8 cellular contexts compared by ENCODE assay signal in genomic region chr14:39988939-39989338, GRCh38.
DNase-seq lines count a peak whose midpoint lies in the region; ATAC-seq, FAIRE-seq and TF ChIP-seq lines count a peak whose summit lies in the region.

No MANE protein-coding gene starts in this region.

- H2BK15ac ChIP-seq in mesenchymal stem cell (ENCODE audit: low read depth, poor library complexity, severe bottlenecking): no peak overlapping the region

- H3K36me3 Mint-ChIP-seq in GM23338 (ENCODE audit: low read depth) (no peaks in the 10 kb centered on the region), CD14-positive monocyte (no peaks in the 10 kb centered on the region)
- no peaks in the 10 kb centered on the region for H3K36me3 Mint-ChIP-seq in activated CD4-positive, alpha-beta T cell treated with anti-CD3 and anti-CD28 coated beads, Interleukin-2, amount 10 ng/mL, durations not matched to agents 24 days and 14 days (ENCODE audit: low read depth)

- 21% methylated on average over 2 of the region's 2 CpGs for WGBS in mesenchymal stem cell

- H3K27me3 ChIP-seq in GM23338 (ENCODE audit: insufficient read depth) (no peaks in the 10 kb centered on the region), mesenchymal stem cell (ENCODE audit: control insufficient read depth in 1 of 2, insufficient read depth in 1 of 2, low read length in 2 of 2) (no peaks in the 10 kb centered on the region)

- no peak overlapping the region for H3K23ac ChIP-seq in mesenchymal stem cell (ENCODE audit: low read length in 2 of 2)

- no peaks in the 10 kb centered on the region for H4K20me1 ChIP-seq in GM23338 (replicated peaks; ENCODE audit: insufficient read depth)

- no peak for FAIRE-seq in GM19239 (lab: Jason Lieb, UNC)

- H3K4me2 ChIP-seq in GM23338 (no peak overlapping the region), mesenchymal stem cell (ENCODE audit: low read length, poor library complexity, severe bottlenecking) (no peak overlapping the region)

- H3K27ac Mint-ChIP-seq in GM23338 (peak overlapping the region; percentile 4; the same call in 1 of the 2 replicates), CD14-positive monocyte (no peak overlapping the region)
- no peak overlapping the region for H3K27ac Mint-ChIP-seq in activated CD4-positive, alpha-beta T cell treated with anti-CD3 and anti-CD28 coated beads, Interleukin-2, amount 10 ng/mL, durations not matched to agents 24 days and 14 days

- H4K8ac ChIP-seq in mesenchymal stem cell (ENCODE audit: low read length): no peak overlapping the region

- H3K27ac ChIP-seq in GM23338 (ENCODE audit: low read depth) (no peak overlapping the region), mesenchymal stem cell (ENCODE audit: low read length, poor library complexity, severe bottlenecking) (no peak overlapping the region)

- no peak overlapping the region for H3K14ac ChIP-seq in mesenchymal stem cell (ENCODE audit: low read length in 2 of 2)

- peak; percentile 50 for ATAC-seq in GM23338

- H3K4me1 ChIP-seq in GM23338 (ENCODE audit: insufficient read depth) (no peaks in the 10 kb centered on the region), mesenchymal stem cell (ENCODE audit: control insufficient read depth, insufficient read depth, low read depth, low read length) (no peaks in the 10 kb centered on the region)

- H3K9ac ChIP-seq in mesenchymal stem cell (ENCODE audit: low read length): no peak overlapping the region

- H3K79me2 ChIP-seq in GM23338 (replicated peaks; ENCODE audit: insufficient read depth): no peaks in the 10 kb centered on the region

- H2AFZ ChIP-seq in GM23338 (no peak overlapping the region), mesenchymal stem cell (ENCODE audit: low read depth, low read length) (no peak overlapping the region)

- DNase-seq in GM23338 (ENCODE audit: low spot score) (peak; percentile 76), NCI-H2081 treated with DMSO at 0.1 percent for 48 hours (lab: John Stamatoyannopoulos, UW) (peak; percentile 7), amniotic epithelial cell (ENCODE audit: low read depth) (peak; percentile 4), mesenchymal stem cell (peak; percentile 53), GM19239 (ENCODE audit: insufficient read length, low spot score) (no peak), CD14-positive monocyte (ENCODE audit: low spot score) (no peak)
- no peak for DNase-seq in activated CD4-positive, alpha-beta T cell treated with anti-CD3 and anti-CD28 coated beads for 48 hours
- no peak for DNase-seq in activated CD4-positive, alpha-beta T cell treated with anti-CD3 and anti-CD28 coated beads, Interleukin-2, amount 10 ng/mL, durations not matched to agents 24 days and 14 days

- H2BK12ac ChIP-seq in mesenchymal stem cell (ENCODE audit: low read length in 2 of 2): no peak overlapping the region

- no peak overlapping the region for H2BK120ac ChIP-seq in mesenchymal stem cell (ENCODE audit: low read depth, low read length)

- no peak overlapping the region for H2AK5ac ChIP-seq in mesenchymal stem cell (ENCODE audit: low read length, severe bottlenecking)

- H3K36me3 ChIP-seq in GM23338 (ENCODE audit: insufficient read depth) (no peaks in the 10 kb centered on the region), mesenchymal stem cell (ENCODE audit: control insufficient read depth in 1 of 2, insufficient read depth in 2 of 2, low read depth in 1 of 2, low read length in 2 of 2) (no peaks in the 10 kb centered on the region)

- H3K4me3 ChIP-seq in GM23338: no peak overlapping the region
- H3K4me3 ChIP-seq in mesenchymal stem cell (ENCODE audit: insufficient read depth in 1 of 2, low read depth in 1 of 2, low read length in 2 of 2): no peak overlapping the region

- no peak overlapping the region for H2BK5ac ChIP-seq in mesenchymal stem cell (ENCODE audit: low read depth, low read length, poor library complexity, severe bottlenecking)

- no peaks in the 10 kb centered on the region for H3K79me1 ChIP-seq in mesenchymal stem cell (replicated peaks; ENCODE audit: low read length, poor library complexity, severe bottlenecking)

- H3K4me1 Mint-ChIP-seq in GM23338 (peaks cover 4% of the 10 kb centered on the region; the same call in 1 of the 3 replicates), CD14-positive monocyte (no peaks in the 10 kb centered on the region)
- no peaks in the 10 kb centered on the region for H3K4me1 Mint-ChIP-seq in activated CD4-positive, alpha-beta T cell treated with anti-CD3 and anti-CD28 coated beads, Interleukin-2, amount 10 ng/mL, durations not matched to agents 24 days and 14 days

- H3K9me3 Mint-ChIP-seq in GM23338 (no peaks in the 10 kb centered on the region), CD14-positive monocyte (no peaks in the 10 kb centered on the region)
- H3K9me3 Mint-ChIP-seq in activated CD4-positive, alpha-beta T cell treated with anti-CD3 and anti-CD28 coated beads, Interleukin-2, amount 10 ng/mL, durations not matched to agents 24 days and 14 days: no peaks in the 10 kb centered on the region

- no peak overlapping the region for H3K18ac ChIP-seq in mesenchymal stem cell (ENCODE audit: low read depth in 1 of 2, low read length in 2 of 2)

- no peaks in the 10 kb centered on the region for H3K9me2 ChIP-seq in GM23338 (ENCODE audit: insufficient read depth)

- no peak overlapping the region for H3K4me3 Mint-ChIP-seq in GM23338
- no peak overlapping the region for H3K4me3 Mint-ChIP-seq in activated CD4-positive, alpha-beta T cell treated with anti-CD3 and anti-CD28 coated beads, Interleukin-2, amount 10 ng/mL, durations not matched to agents 24 days and 14 days
- no peak overlapping the region for H3K4me3 Mint-ChIP-seq in CD14-positive monocyte

- H3K9me3 ChIP-seq in mesenchymal stem cell (ENCODE audit: control insufficient read depth, low read length): no peaks in the 10 kb centered on the region

- intact Hi-C loops in activated CD4-positive, alpha-beta T cell treated with anti-CD3 and anti-CD28 coated beads, Interleukin-2, amount 10 ng/mL, durations not matched to agents 24 days and 14 days (cut with micrococcal nuclease): no loop called here
- intact Hi-C loops in CD14-positive monocyte (cut with micrococcal nuclease): no loop called here

- H4K91ac ChIP-seq in mesenchymal stem cell (ENCODE audit: low read length): no peak overlapping the region

- H3F3A ChIP-seq in GM23338 (replicated peaks; ENCODE audit: low read depth): no peaks in the 10 kb centered on the region

- no peak overlapping the region for H3K4ac ChIP-seq in mesenchymal stem cell (ENCODE audit: low read depth in 1 of 2, low read length in 2 of 2)

- TF ChIP-seq CTCF in GM23338 (conservative IDR thresholded peaks at IDR 0.05; ENCODE audit: low read depth in 2 of 2) (peak; percentile 76 to 89), CD14-positive monocyte (IDR thresholded peaks at IDR 0.05) (no peak)

- H3K27me3 Mint-ChIP-seq in GM23338 (ENCODE audit: insufficient read depth, low read depth, poor library complexity) (no peaks in the 10 kb centered on the region), CD14-positive monocyte (ENCODE audit: low read depth in 3 of 3) (no peaks in the 10 kb centered on the region)
- no peaks in the 10 kb centered on the region for H3K27me3 Mint-ChIP-seq in activated CD4-positive, alpha-beta T cell treated with anti-CD3 and anti-CD28 coated beads, Interleukin-2, amount 10 ng/mL, durations not matched to agents 24 days and 14 days

TF ChIP-seq in GM23338, 12 proteins besides CTCF, POLR2A, EP300 and RAD21 (continues in another document):
- TF ChIP-seq REST (IDR thresholded peaks at IDR 0.05; ENCODE audit: unreplicated experiment) (no peak), ZNF114 (CRISPR knock-in tag; IDR thresholded peaks at IDR 0.05) (no peak), EZH2phosphoT487 (IDR thresholded peaks at IDR 0.05; ENCODE audit: unreplicated experiment) (no peak), NANOG (IDR thresholded peaks at IDR 0.05; ENCODE audit: borderline replicate concordance) (no peak), ZNF331 (CRISPR knock-in tag; IDR thresholded peaks at IDR 0.05; ENCODE audit: low read depth) (no peak), POLR2AphosphoS5 (IDR thresholded peaks at IDR 0.05; ENCODE audit: low read depth) (no peak), JUNB (IDR thresholded peaks at IDR 0.05; ENCODE audit: unreplicated experiment) (no peak), CREB1 (CRISPR knock-in tag; IDR thresholded peaks at IDR 0.05; ENCODE audit: low read depth) (no peak)

Comparison
In these comparisons a context has a peak if more than half of its experiments do, and no peak if none do; other contexts are left out.
1. DNase-seq: peak in GM23338 (single experiment), NCI-H2081 treated with DMSO at 0.1 percent for 48 hours (single experiment), amniotic epithelial cell (single experiment) and mesenchymal stem cell (single experiment); none in activated CD4-positive, alpha-beta T cell treated with anti-CD3 and anti-CD28 coated beads for 48 hours (single experiment), GM19239 (single experiment), activated CD4-positive, alpha-beta T cell treated with anti-CD3 and anti-CD28 coated beads, Interleukin-2, amount 10 ng/mL, durations not matched to agents 24 days and 14 days (single experiment) and CD14-positive monocyte (single experiment).